In the genomic region with DNA sequence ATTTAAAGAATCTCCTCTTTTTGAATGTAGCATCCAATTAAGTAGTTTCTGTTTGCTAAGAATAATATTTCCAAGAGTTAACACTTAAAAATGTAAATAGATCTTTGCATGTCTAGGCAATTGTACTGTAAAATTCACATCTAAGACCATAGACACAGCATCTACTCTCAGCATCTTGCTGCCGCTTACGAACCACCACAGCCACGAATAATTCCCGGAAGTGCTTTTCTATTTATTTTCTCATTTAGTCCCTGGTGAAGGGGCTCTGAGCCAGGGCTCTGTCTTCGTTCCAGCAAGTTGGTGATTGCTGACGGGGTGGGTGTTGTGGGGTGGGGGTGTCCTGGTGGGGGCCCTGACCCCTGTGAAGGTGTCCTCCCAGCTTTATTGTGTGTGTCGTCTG, we compare ENCODE assay signal across 12 cellular contexts. TPM values are rescaled to one million over a fixed set of nuclear protein-coding genes. Genes with fewer than 3 reads are reported as not detected.
A peak's percentile ranks its signal among the peaks of the same experiment; 100 is the strongest.
DNase-seq lines count a peak whose midpoint lies in the region; ATAC-seq, FAIRE-seq and TF ChIP-seq lines count a peak whose summit lies in the region.
"Had no signal": no experiment of that assay in that cellular context is flagged by ENCODE, and none has a peak within 500 bp of the region (broad histone marks: within the 10 kb centered on the region; RNA-seq: fewer than 3 reads in every experiment).

No MANE protein-coding gene starts in this region.

- CTCF ChIA-PET in endothelial cell of umbilical vein (lab: Charles Lee) = no interaction called here

- H3K9me2 ChIP-seq in SU-DHL-6 (replicated peaks; ENCODE audit: insufficient read depth, low read length) = no peaks in the 10 kb centered on the region

- no peak for TF ChIP-seq CTCF in SU-DHL-6 (IDR thresholded peaks at IDR 0.05; ENCODE audit: insufficient read depth, low read length, poor library complexity, severe bottlenecking)
- no peak for TF ChIP-seq CTCF in endothelial cell of umbilical vein (IDR thresholded peaks at IDR 0.05; ENCODE audit: extremely low read depth in 1 of 2, insufficient read depth in 1 of 2, low read depth in 1 of 2, low read length in 2 of 2)
- TF ChIP-seq CTCF in vagina (IDR thresholded peaks at IDR 0.05) = no peak

- no peaks in the 10 kb centered on the region for H3K9me3 Mint-ChIP-seq in activated CD4-positive, alpha-beta T cell treated with anti-CD3 and anti-CD28 coated beads, Interleukin-2, amount 10 ng/mL, durations not matched to agents 24 days and 14 days

- H3K27ac ChIP-seq in SU-DHL-6 (ENCODE audit: low read depth, low read length) (peak overlapping the region; percentile 75), endothelial cell of umbilical vein (ENCODE audit: insufficient read depth, low read depth, low read length) (no peak overlapping the region), vagina (no peak overlapping the region)
- H3K27ac ChIP-seq: Peyer's patch had no signal

- TF ChIP-seq POLR2A in endothelial cell of umbilical vein (IDR thresholded peaks at IDR 0.05; ENCODE audit: low read depth, low read length) = no peak
- TF ChIP-seq POLR2A in vagina (IDR thresholded peaks at IDR 0.05) = no peak

- no peaks in the 10 kb centered on the region for H3K36me3 Mint-ChIP-seq in activated CD4-positive, alpha-beta T cell treated with anti-CD3 and anti-CD28 coated beads, Interleukin-2, amount 10 ng/mL, durations not matched to agents 24 days and 14 days (ENCODE audit: low read depth)

- no peaks in the 10 kb centered on the region for H3K27me3 ChIP-seq in SU-DHL-6 (ENCODE audit: low read length)
- peaks cover 32 to 38% of the 10 kb centered on the region in 2 experiments for H3K27me3 ChIP-seq in endothelial cell of umbilical vein (ENCODE audit: control insufficient read depth in 2 of 2, insufficient read depth in 2 of 2, low read length in 2 of 2)
- H3K27me3 ChIP-seq in skeletal muscle satellite cell (ENCODE audit: control insufficient read depth, insufficient read depth, low read length) = peaks cover 78% of the 10 kb centered on the region
- H3K27me3 ChIP-seq in vagina = no peaks in the 10 kb centered on the region

- H3K79me2 ChIP-seq in SU-DHL-6 (ENCODE audit: insufficient read depth, low read length) (peaks cover 8% of the 10 kb centered on the region; the same call in 1 of the 2 replicates), endothelial cell of umbilical vein (ENCODE audit: control insufficient read depth, insufficient read depth, low read length) (no peaks in the 10 kb centered on the region)

- intact Hi-C loops in activated CD4-positive, alpha-beta T cell treated with anti-CD3 and anti-CD28 coated beads, Interleukin-2, amount 10 ng/mL, durations not matched to agents 24 days and 14 days (cut with micrococcal nuclease) = no loop called here
- intact Hi-C loops in endothelial cell of umbilical vein (cut with micrococcal nuclease) (no loop called here), vagina (cut with DNase I) (no loop called here)

- POLR2A ChIA-PET in endothelial cell of umbilical vein (lab: Charles Lee) = no interaction called here

- H3K4me1 ChIP-seq in endothelial cell of umbilical vein (ENCODE audit: control insufficient read depth, extremely low read depth, insufficient read depth, low read length) (peaks cover 7% of the 10 kb centered on the region), skeletal muscle satellite cell (ENCODE audit: control insufficient read depth, insufficient read depth, low read length) (peaks cover 13% of the 10 kb centered on the region), vagina (peaks cover 32% of the 10 kb centered on the region)

- no peaks in the 10 kb centered on the region for H3K36me3 ChIP-seq in SU-DHL-6 (ENCODE audit: low read length)
- no peaks in the 10 kb centered on the region for H3K36me3 ChIP-seq in endothelial cell of umbilical vein (ENCODE audit: control insufficient read depth in 2 of 2, extremely low read depth in 1 of 2, insufficient read depth in 2 of 2, low read length in 2 of 2)
- H3K36me3 ChIP-seq in skeletal muscle satellite cell (ENCODE audit: insufficient read depth, low read length) = no peaks in the 10 kb centered on the region
- no peaks in the 10 kb centered on the region for H3K36me3 ChIP-seq in vagina
- H3K36me3 ChIP-seq: Peyer's patch had no signal

- FAIRE-seq in endothelial cell of umbilical vein (lab: Jason Lieb, UNC) = peak; percentile 47
- FAIRE-seq: frontal cortex had no signal

- dilution Hi-C loops in endothelial cell of umbilical vein (cut with MboI; ENCODE audit: extremely low pct_ligation_motif_present, low sequenced_read_pairs) = no loop called here

- H4K20me1 ChIP-seq in SU-DHL-6 (ENCODE audit: low read depth, low read length) (no peaks in the 10 kb centered on the region), endothelial cell of umbilical vein (replicated peaks; ENCODE audit: control insufficient read depth, extremely low read depth, insufficient read depth, low read length) (no peaks in the 10 kb centered on the region)

- no peak overlapping the region for H3K27ac Mint-ChIP-seq in activated CD4-positive, alpha-beta T cell treated with anti-CD3 and anti-CD28 coated beads, Interleukin-2, amount 10 ng/mL, durations not matched to agents 24 days and 14 days

- DNase-seq in activated CD4-positive, alpha-beta T cell treated with anti-CD3 and anti-CD28 coated beads, Interleukin-2, amount 10 ng/mL, durations not matched to agents 24 days and 14 days = no peak
- no peak for DNase-seq in activated CD4-positive, alpha-beta T cell treated with anti-CD3 and anti-CD28 coated beads, Interleukin-2, amount 50 U/mL, for 48 hours
- DNase-seq in endothelial cell of umbilical vein (ENCODE audit: low read depth, low spot score) (peak; percentile 31), NOMO-1 (lab: John Stamatoyannopoulos, UW; ENCODE audit: unreplicated experiment in 2 of 2) (no peak), vagina (ENCODE audit: extremely low spot score in 2 of 2) (no peak)
- DNase-seq: NCI-H1436 treated with DMSO at 0.1 percent for 48 hours had no signal

- peak overlapping the region; percentile 65 for H3K4me3 ChIP-seq in SU-DHL-6 (ENCODE audit: insufficient read depth, low read length, poor library complexity, severe bottlenecking)
- no peak overlapping the region for H3K4me3 ChIP-seq in endothelial cell of umbilical vein (replicated peaks in 1 of 3; ENCODE audit: insufficient read depth in 1 of 3, low read depth in 1 of 3, low read length in 3 of 3)
- peak overlapping the region; percentile 66 for H3K4me3 ChIP-seq in skeletal muscle satellite cell (ENCODE audit: low read length)
- peak overlapping the region in 1 of 2 donors; percentile 52 for H3K4me3 ChIP-seq in vagina
- H3K4me3 ChIP-seq: lung had no signal

- H3K4me2 ChIP-seq in SU-DHL-6 (ENCODE audit: low read depth, low read length, poor library complexity, severe bottlenecking) = peak overlapping the region; percentile 63
- H3K4me2 ChIP-seq in endothelial cell of umbilical vein (ENCODE audit: insufficient read depth, low read length) = peak overlapping the region; percentile 55
- peak overlapping the region; percentile 90 for H3K4me2 ChIP-seq in skeletal muscle satellite cell (ENCODE audit: low read length)

- no TSS peak for BruUV-seq in endothelial cell of umbilical vein (replicated peaks; lab: Mats Ljungman, UMichigan)

- H3K27me3 Mint-ChIP-seq in activated CD4-positive, alpha-beta T cell treated with anti-CD3 and anti-CD28 coated beads, Interleukin-2, amount 10 ng/mL, durations not matched to agents 24 days and 14 days = peaks cover 36% of the 10 kb centered on the region

- H2AFZ ChIP-seq in SU-DHL-6 (ENCODE audit: low read depth, low read length, severe bottlenecking) (no peak overlapping the region), endothelial cell of umbilical vein (ENCODE audit: low read depth, low read length) (no peak overlapping the region)

- H3K4me1 Mint-ChIP-seq in activated CD4-positive, alpha-beta T cell treated with anti-CD3 and anti-CD28 coated beads, Interleukin-2, amount 10 ng/mL, durations not matched to agents 24 days and 14 days = peaks cover 3% of the 10 kb centered on the region

- H3K9ac ChIP-seq in SU-DHL-6 (ENCODE audit: low read length) = peak overlapping the region; percentile 82
- no peak overlapping the region for H3K9ac ChIP-seq in endothelial cell of umbilical vein (replicated peaks; ENCODE audit: extremely low read depth, insufficient read depth, low read length)
- H3K9ac ChIP-seq in skeletal muscle satellite cell (ENCODE audit: low read depth, low read length) = no peak overlapping the region

- no peaks in the 10 kb centered on the region for H3K9me1 ChIP-seq in endothelial cell of umbilical vein (replicated peaks; ENCODE audit: control insufficient read depth, extremely low read depth, insufficient read depth, low read length)

- H3F3A ChIP-seq in SU-DHL-6 (ENCODE audit: insufficient read depth) = 0 out of 2 replicates have a peak, but pooled peaks cover 5% of the 10 kb centered on the region

- peak overlapping the region; percentile 64 for H3K4me3 Mint-ChIP-seq in activated CD4-positive, alpha-beta T cell treated with anti-CD3 and anti-CD28 coated beads, Interleukin-2, amount 10 ng/mL, durations not matched to agents 24 days and 14 days

- H3K9me3 ChIP-seq in SU-DHL-6 (ENCODE audit: insufficient read depth, low read length) (no peaks in the 10 kb centered on the region), endothelial cell of umbilical vein (replicated peaks; ENCODE audit: control insufficient read depth, insufficient read depth, low read length) (no peaks in the 10 kb centered on the region), skeletal muscle satellite cell (replicated peaks; ENCODE audit: low read length) (no peaks in the 10 kb centered on the region), vagina (no peaks in the 10 kb centered on the region)
- H3K9me3 ChIP-seq: Peyer's patch had no signal

- no peak for ATAC-seq in HG03139 (IDR thresholded peaks at IDR 0.05; ENCODE audit: unreplicated experiment)

TF ChIP-seq in endothelial cell of umbilical vein, 7 proteins besides CTCF, POLR2A, EP300 and RAD21 (continues in another document):
- TF ChIP-seq EZH2 (IDR thresholded peaks at IDR 0.05; ENCODE audit: borderline replicate concordance, low read depth, low read length, severe bottlenecking) = no peak
- TF ChIP-seq JUN (IDR thresholded peaks at IDR 0.05; ENCODE audit: borderline replicate concordance, insufficient read depth, insufficient read length, low read depth) = no peak
- no peak for TF ChIP-seq MYC (IDR thresholded peaks at IDR 0.05; ENCODE audit: low read depth, low read length)

RNA-seq across cellular contexts. Expression of gene NSG1, which starts 1.5 kb away (rescaled TPM):
- 0.09 and 0.44 TPM in 2 replicates for total RNA-seq in activated CD4-positive, alpha-beta T cell treated with anti-CD3 and anti-CD28 coated beads, Interleukin-2, amount 10 ng/mL, durations not matched to agents 24 days and 14 days
- 1.0 and 2.0 TPM in 2 replicates for total RNA-seq in endothelial cell of umbilical vein
- polyA plus RNA-seq in endothelial cell of umbilical vein = 2.9 and 3.3 TPM in 2 replicates
- 3.2 and 3.7 TPM in 2 replicates for polyA plus RNA-seq in endothelial cell of umbilical vein (2011; cell fraction: cytosol; rRNA removed)
- 2.2 and 3.0 TPM in 2 replicates for polyA plus RNA-seq in endothelial cell of umbilical vein (2011; cell fraction: nucleus; rRNA removed)
- 2.0 and 2.2 TPM in 2 replicates for polyA plus RNA-seq in endothelial cell of umbilical vein (2012)
- 1.0 and 3.4 TPM in 2 replicates for polyA minus RNA-seq in endothelial cell of umbilical vein
- polyA minus RNA-seq in endothelial cell of umbilical vein (2011; cell fraction: cytosol; rRNA and poly(A)+ RNA removed) = not detected
- 0.72 and 0.87 TPM in 2 replicates for polyA minus RNA-seq in endothelial cell of umbilical vein (2011; cell fraction: nucleus; rRNA and poly(A)+ RNA removed)
- total RNA-seq in skeletal muscle satellite cell (2012; rRNA removed) = 0.51 TPM in 1 of 2 replicates, not detected in the other
- 32.9 TPM for total RNA-seq in vagina

Comparison
In these comparisons a context has a peak if more than half of its experiments do, and no peak if none do; other contexts are left out.
1. H3K4me3 ChIP-seq: peak in SU-DHL-6 (single experiment) and skeletal muscle satellite cell (single experiment); none in endothelial cell of umbilical vein (0 of 3).
2. RNA of gene NSG1, which starts 1.5 kb away (total RNA-seq): 32.9 TPM in vagina (single experiment); 1.0 to 2.0 TPM in endothelial cell of umbilical vein and 0.09 to 0.44 TPM in activated CD4-positive, alpha-beta T cell treated with anti-CD3 and anti-CD28 coated beads, Interleukin-2, amount 10 ng/mL, durations not matched to agents 24 days and 14 days; every median in the first group is over 10 times any median in the second.
3. Peak in every context shown above with its lines, with median percentiles within 50 percentile points of each other: H3K4me2 ChIP-seq.